In genomic region chr18:37393221-37393828, GRCh38 we compare ENCODE assay signal across 13 cellular contexts.
DNase-seq lines count a peak whose midpoint lies in the region; ATAC-seq and TF ChIP-seq lines count a peak whose summit lies in the region.
"Had no signal": no experiment of that assay in that cellular context is flagged by ENCODE, and none has a peak within 500 bp of the region (broad histone marks: within the 10 kb centered on the region; RNA-seq: fewer than 3 reads in every experiment).

No MANE protein-coding gene starts in this region.

- H3K27me3 ChIP-seq in BE2C (no peaks in the 10 kb centered on the region), HUES48 (ENCODE audit: control insufficient read depth, insufficient read depth, low read length) (peaks cover 56% of the 10 kb centered on the region), osteoblast (ENCODE audit: insufficient read depth, low read length) (no peaks in the 10 kb centered on the region)

- no peak for DNase-seq in BE2C
- DNase-seq in epidermal melanocyte (ENCODE audit: insufficient read length, low spot score), result peak; percentile 74
- peak; percentile 61 for DNase-seq in osteoblast (ENCODE audit: insufficient read length, low spot score, missing footprints)
- DNase-seq in NCI-H2107 treated with DMSO at 0.1 percent for 48 hours (lab: John Stamatoyannopoulos, UW; ENCODE audit: unreplicated experiment), result no peak
- DNase-seq in NCI-H524 (lab: John Stamatoyannopoulos, UW), result no peak
- DNase-seq: activated gamma-delta T cell treated with Interleukin-2 at 50 U/mL for 16 hours, cortex of kidney, NCI-H2081 treated with DMSO at 0.1 percent for 48 hours had no signal

- no peaks in the 10 kb centered on the region for H3K9me3 ChIP-seq in BE2C
- peaks cover 4% of the 10 kb centered on the region for H3K9me3 ChIP-seq in HUES48 (ENCODE audit: control insufficient read depth, insufficient read depth, low read length)
- no peaks in the 10 kb centered on the region for H3K9me3 ChIP-seq in osteoblast (ENCODE audit: low read depth, low read length)

- H2AFZ ChIP-seq in osteoblast (ENCODE audit: low read length), result no peak overlapping the region

- ATAC-seq in HG03039 (IDR thresholded peaks at IDR 0.05; ENCODE audit: unreplicated experiment) (no peak), GM19035 (IDR thresholded peaks at IDR 0.05; ENCODE audit: unreplicated experiment) (no peak)
- ATAC-seq: activated CD4-positive, alpha-beta T cell treated with anti-CD3 and anti-CD28 coated beads for 36 hours had no signal

- H3K27ac ChIP-seq in HUES48 (ENCODE audit: low read depth, low read length), result no peak overlapping the region
- no peak overlapping the region for H3K27ac ChIP-seq in osteoblast (ENCODE audit: low read depth, low read length)

- no peaks in the 10 kb centered on the region for H3K36me3 ChIP-seq in BE2C
- no peaks in the 10 kb centered on the region for H3K36me3 ChIP-seq in HUES48 (ENCODE audit: control insufficient read depth, insufficient read depth, low read length)
- no peaks in the 10 kb centered on the region for H3K36me3 ChIP-seq in osteoblast (ENCODE audit: insufficient read depth, low read length)

- H3K79me2 ChIP-seq in osteoblast (ENCODE audit: insufficient read depth, low read length), result no peaks in the 10 kb centered on the region

- no peak overlapping the region for H3K9ac ChIP-seq in HUES48 (ENCODE audit: low read depth, low read length)

- H3K4me3 ChIP-seq in BE2C (ENCODE audit: low read depth, low read length), result peak overlapping the region; percentile 37
- peak overlapping the region; percentile 58 for H3K4me3 ChIP-seq in HUES48 (ENCODE audit: low read depth, low read length)
- H3K4me3 ChIP-seq in osteoblast (ENCODE audit: insufficient read depth, low read length), result peak overlapping the region; percentile 68
- H3K4me3 ChIP-seq: GM12878 had no signal

- H4K20me1 ChIP-seq in osteoblast (ENCODE audit: insufficient read depth, low read length), result no peaks in the 10 kb centered on the region

- H3K4me2 ChIP-seq in osteoblast (ENCODE audit: insufficient read depth, low read length), result peak overlapping the region; percentile 65

- TF ChIP-seq CTCF in BE2C (IDR thresholded peaks at IDR 0.05; ENCODE audit: low read depth, low read length) (no peak), osteoblast (IDR thresholded peaks at IDR 0.05; ENCODE audit: extremely low read depth, low read depth, low read length) (no peak)

- no peaks in the 10 kb centered on the region; the same call in none of the 2 replicates for H3K4me1 ChIP-seq in BE2C
- H3K4me1 ChIP-seq in HUES48 (ENCODE audit: control insufficient read depth, insufficient read depth, low read length), result peaks cover 12% of the 10 kb centered on the region
- peaks cover 5% of the 10 kb centered on the region for H3K4me1 ChIP-seq in osteoblast (ENCODE audit: insufficient read depth, low read length)

Comparison
In these comparisons a context has a peak if more than half of its experiments do, and no peak if none do; other contexts are left out.
1. DNase-seq: peak in epidermal melanocyte (single experiment) and osteoblast (single experiment); none in BE2C (single experiment), NCI-H2107 treated with DMSO at 0.1 percent for 48 hours (single experiment) and NCI-H524 (0 of 2).
2. Peak in every context shown above with its lines, with median percentiles within 50 percentile points of each other: H3K4me3 ChIP-seq.